Comparison of ENCODE assay signal across 23 cellular contexts in genomic region chr3:65576228-65576627, GRCh38.
DNase-seq lines count a peak whose midpoint lies in the region; ATAC-seq, FAIRE-seq and TF ChIP-seq lines count a peak whose summit lies in the region.
"Had no signal": no experiment of that assay in that cellular context is flagged by ENCODE, and none has a peak within 500 bp of the region (broad histone marks: within the 10 kb centered on the region; RNA-seq: fewer than 3 reads in every experiment).

No MANE protein-coding gene starts in this region.

- no peak overlapping the region for H4K91ac ChIP-seq in H1 (replicated peaks; ENCODE audit: insufficient read length, low read length)

- H3K9me3 ChIP-seq in breast epithelium (peaks cover 0 to 4% of the 10 kb centered on the region in 2 donors), RWPE2 (ENCODE audit: severe bottlenecking) (no peaks in the 10 kb centered on the region), H1 (ENCODE audit: insufficient read depth in 2 of 2, low read depth in 1 of 2, low read length in 1 of 2) (no peaks in the 10 kb centered on the region), smooth muscle cell (replicated peaks; ENCODE audit: low read depth) (no peaks in the 10 kb centered on the region)

- 88% methylated on average over 6 of the region's 6 CpGs; no CpG with 5 or more reads in 1 of the 2 experiments for WGBS in H1 (ENCODE audit: extremely low coverage in 1 of 2, insufficient coverage in 1 of 2, insufficient read length in 1 of 2, insufficient replicate concordance in 2 of 2, low coverage in 1 of 2, low lambda C conversion rate in 2 of 2, missing lambda C conversion rate in 1 of 2), 2 experiments
- WGBS in smooth muscle cell (ENCODE audit: low lambda C conversion rate) = 88% methylated on average over 6 of the region's 6 CpGs

- H2BK5ac ChIP-seq in H1 (ENCODE audit: low read depth, low read length) = no peak overlapping the region

- BruUV-seq in MCF 10A (replicated peaks; lab: Mats Ljungman, UMichigan) = no TSS peak

- H2BK20ac ChIP-seq in H1 (ENCODE audit: low read length) = no peak overlapping the region

- ATAC-seq in RWPE2 (ENCODE audit: low read depth) = no peak

- H3K14ac ChIP-seq in H1 (ENCODE audit: insufficient read length) = no peak overlapping the region

- H2BK120ac ChIP-seq in H1 (replicated peaks; ENCODE audit: low read depth, low read length) = no peak overlapping the region

- H3K27ac Mint-ChIP-seq in MCF 10A (ENCODE audit: low read depth, unreplicated experiment) = peak overlapping the region; percentile 66
- H3K27ac Mint-ChIP-seq: CD8-positive, alpha-beta memory T cell had no signal

- no peaks in the 10 kb centered on the region for H3K27me3 ChIP-seq in breast epithelium
- no peaks in the 10 kb centered on the region for H3K27me3 ChIP-seq in RWPE2 (ENCODE audit: insufficient read depth, poor library complexity, severe bottlenecking)
- H3K27me3 ChIP-seq in H1 (replicated peaks in 1 of 4; ENCODE audit: control insufficient read depth in 3 of 4, extremely low read depth in 1 of 4, insufficient read depth in 3 of 4, low read length in 3 of 4) = no peaks in the 10 kb centered on the region
- no peaks in the 10 kb centered on the region for H3K27me3 ChIP-seq in smooth muscle cell (ENCODE audit: low read depth)

- POLR2A ChIA-PET in MCF 10A (lab: Yijun Ruan, JAX) (interaction anchor here (0.6 to 1.1 kb wide), 4 partner anchors 8 to 890 kb away, joined by 3 to 4 read pairs (median 4); no protein-coding TSS in a partner anchor), H1 (lab: Charles Lee; ENCODE audit: partially characterized antibody) (interaction anchor here (0.8 to 2.1 kb wide), 5 partner anchors 11 to 21 kb away, joined by 3 to 6 read pairs (median 4); no protein-coding TSS in a partner anchor)

- H3K4me3 ChIP-seq in breast epithelium (no peak overlapping the region), RWPE2 (ENCODE audit: severe bottlenecking) (no peak overlapping the region), H1 (ENCODE audit: extremely low read depth in 1 of 4, insufficient read depth in 2 of 4, low read depth in 3 of 4, low read length in 4 of 4) (no peak overlapping the region), smooth muscle cell (no peak overlapping the region)

- no peak overlapping the region for H3K56ac ChIP-seq in H1 (replicated peaks; ENCODE audit: insufficient read length, low read depth, low read length)

- H3K27ac ChIP-seq in breast epithelium = no peak overlapping the region
- peak overlapping the region; percentile 61 for H3K27ac ChIP-seq in RWPE2 (ENCODE audit: poor library complexity, severe bottlenecking)
- H3K27ac ChIP-seq in H1 (ENCODE audit: low read depth, low read length) = no peak overlapping the region
- H3K27ac ChIP-seq in smooth muscle cell (ENCODE audit: low read depth) = peak overlapping the region; percentile 43
- H3K27ac ChIP-seq: 22Rv1, C4-2B had no signal

- TF ChIP-seq CTCF in MCF 10A (IDR thresholded peaks at IDR 0.05; ENCODE audit: unreplicated experiment) (no peak), breast epithelium (IDR thresholded peaks at IDR 0.05) (no peak), RWPE2 (IDR thresholded peaks at IDR 0.05; ENCODE audit: poor library complexity, severe bottlenecking) (no peak), H1 (IDR thresholded peaks at IDR 0.05; ENCODE audit: control extremely low read depth in 1 of 3, insufficient read depth in 1 of 3, low read depth in 1 of 3, low read length in 3 of 3) (no peak), smooth muscle cell (IDR thresholded peaks at IDR 0.05; ENCODE audit: borderline replicate concordance, insufficient read depth, poor library complexity, severe bottlenecking) (no peak)

- H3K4me2 ChIP-seq in H1 (ENCODE audit: insufficient read depth in 1 of 2, low read depth in 2 of 2, low read length in 2 of 2) = no peak overlapping the region
- no peak overlapping the region for H3K4me2 ChIP-seq in smooth muscle cell

- H3K23me2 ChIP-seq in H1 (ENCODE audit: low read depth, low read length) = no peaks in the 10 kb centered on the region

- H3F3A ChIP-seq in smooth muscle cell (ENCODE audit: low read depth) = no peaks in the 10 kb centered on the region

- H4K20me1 ChIP-seq in H1 (replicated peaks in 1 of 2; ENCODE audit: control insufficient read depth in 1 of 2, insufficient read depth in 2 of 2, low read length in 2 of 2) (peaks cover 2 to 10% of the 10 kb centered on the region in 2 experiments), smooth muscle cell (ENCODE audit: low read depth) (peaks cover 40% of the 10 kb centered on the region)

- H2AFZ ChIP-seq in H1 (ENCODE audit: low read length) = no peak overlapping the region
- H2AFZ ChIP-seq in smooth muscle cell (ENCODE audit: low read depth) = no peak overlapping the region

- H3K9me3 Mint-ChIP-seq in MCF 10A (ENCODE audit: unreplicated experiment) = peaks cover under 1% of the 10 kb centered on the region

- no peak overlapping the region for H2AK5ac ChIP-seq in H1 (ENCODE audit: low read depth, low read length)

- no peak for TF ChIP-seq EP300 in H1 (IDR thresholded peaks at IDR 0.05; ENCODE audit: borderline replicate concordance in 1 of 2, low read depth in 2 of 2, low read length in 2 of 2)

- H3K9ac ChIP-seq in H1 (replicated peaks in 1 of 4; ENCODE audit: extremely low read depth in 1 of 4, low read depth in 3 of 4, low read length in 3 of 4) (no peak overlapping the region), smooth muscle cell (ENCODE audit: low read depth) (no peak overlapping the region)

- peaks cover 30% of the 10 kb centered on the region for H3K4me1 Mint-ChIP-seq in MCF 10A (ENCODE audit: insufficient read depth, unreplicated experiment)
- H3K4me1 Mint-ChIP-seq: CD8-positive, alpha-beta memory T cell had no signal

- H3K18ac ChIP-seq in H1 (ENCODE audit: extremely low read depth, low read length) = no peak overlapping the region

- H4K5ac ChIP-seq in H1 (ENCODE audit: insufficient read length, low read depth, low read length) = no peak overlapping the region

- H3K36me3 Mint-ChIP-seq in MCF 10A (ENCODE audit: insufficient read depth, unreplicated experiment) = peaks cover 6% of the 10 kb centered on the region
- H3K36me3 Mint-ChIP-seq: CD8-positive, alpha-beta memory T cell had no signal

- H3K79me1 ChIP-seq in H1 (ENCODE audit: low read depth, low read length) = peaks cover 10% of the 10 kb centered on the region; the same call in 1 of the 2 replicates

- H3K4me3 Mint-ChIP-seq in MCF 10A (ENCODE audit: unreplicated experiment) = no peak overlapping the region
- H3K4me3 Mint-ChIP-seq: CD8-positive, alpha-beta memory T cell; H9 had no signal

- H4K8ac ChIP-seq in H1 (ENCODE audit: extremely low read depth, insufficient read depth, low read length) = no peak overlapping the region

- CTCF ChIA-PET in MCF 10A (lab: Yijun Ruan, JAX) (no interaction called here), H1 (lab: Charles Lee; ENCODE audit: partially characterized antibody) (interaction anchor here (0.6 to 2.6 kb wide), 9 partner anchors 9 to 207 kb away, joined by 3 to 8 read pairs (median 3); no protein-coding TSS in a partner anchor)

- no peak for TF ChIP-seq RAD21 in H1 (IDR thresholded peaks at IDR 0.05 in 1 of 2, conservative IDR thresholded peaks at IDR 0.05 in 1 of 2; ENCODE audit: low read depth in 2 of 2, low read length in 2 of 2)

- no peak for TF ChIP-seq POLR2A in breast epithelium (IDR thresholded peaks at IDR 0.05)
- no peak for TF ChIP-seq POLR2A in H1 (IDR thresholded peaks at IDR 0.05; ENCODE audit: control extremely low read depth in 1 of 2, low read depth in 2 of 2, low read length in 2 of 2)

- H2BK15ac ChIP-seq in H1 (ENCODE audit: low read length) = no peak overlapping the region

- H3K4me1 ChIP-seq in breast epithelium (no peaks in the 10 kb centered on the region), RWPE2 (ENCODE audit: insufficient read depth, poor library complexity, severe bottlenecking) (peaks cover 34% of the 10 kb centered on the region), H1 (replicated peaks in 1 of 4; ENCODE audit: control insufficient read depth in 3 of 4, insufficient read depth in 4 of 4, low read length in 3 of 4) (peaks cover 0 to 2% (median 0%) of the 10 kb centered on the region in 4 experiments; a peak in 2 of 7 replicates), smooth muscle cell (ENCODE audit: low read depth) (peaks cover 5% of the 10 kb centered on the region)

- H3K4ac ChIP-seq in H1 (replicated peaks; ENCODE audit: insufficient read length, low read depth, low read length) = no peak overlapping the region

- no peaks in the 10 kb centered on the region for H3K27me3 Mint-ChIP-seq in MCF 10A (ENCODE audit: insufficient read depth, unreplicated experiment)
- H3K27me3 Mint-ChIP-seq: CD8-positive, alpha-beta memory T cell had no signal

- H3K79me2 ChIP-seq in H1 (ENCODE audit: control insufficient read depth in 1 of 2, insufficient read depth in 2 of 2, low read length in 2 of 2) (peaks cover 3 to 94% of the 10 kb centered on the region in 2 experiments; a peak in 3 of 4 replicates), smooth muscle cell (ENCODE audit: low read depth) (no peaks in the 10 kb centered on the region)

- no peaks in the 10 kb centered on the region for H3K36me3 ChIP-seq in breast epithelium
- H3K36me3 ChIP-seq in RWPE2 (ENCODE audit: low read depth) = no peaks in the 10 kb centered on the region
- no peaks in the 10 kb centered on the region for H3K36me3 ChIP-seq in H1 (ENCODE audit: control insufficient read depth in 2 of 4, insufficient read depth in 4 of 4, low read length in 3 of 4)
- no peaks in the 10 kb centered on the region for H3K36me3 ChIP-seq in smooth muscle cell (ENCODE audit: low read depth)

- no peak for DNase-seq in MCF 10A (ENCODE audit: unreplicated experiment)
- DNase-seq in breast epithelium (ENCODE audit: low spot score in 2 of 2) = no peak
- DNase-seq in RWPE2 (ENCODE audit: low spot score) = no peak
- DNase-seq in H1 (ENCODE audit: low read depth in 1 of 2, low spot score in 2 of 2) = no peak
- no peak for DNase-seq in smooth muscle cell (lab: John Stamatoyannopoulos, UW; ENCODE audit: unreplicated experiment)
- no peak for DNase-seq in NAMALWA (ENCODE audit: low spot score)
- no peak for DNase-seq in AG20443 (ENCODE audit: low spot score)
- no peak for DNase-seq in GM19238 (ENCODE audit: insufficient read length, low spot score)
- DNase-seq: Calu3; CD8-positive, alpha-beta memory T cell; GF-D8; H9; KBM-7; NCI-H1092 treated with DMSO at 0.1 percent for 48 hours; NCI-H2029 treated with DMSO at 0.1 percent for 48 hours; NCI-H2171; NCI-H345; NCI-H524; NCI-H774 had no signal

- peak; percentile 72 for FAIRE-seq in H1 (lab: Jason Lieb, UNC)
- FAIRE-seq: GM19239, RCC 7860 had no signal

- no peak overlapping the region for H3K23ac ChIP-seq in H1 (ENCODE audit: insufficient read length)

- intact Hi-C loops in MCF 10A (cut with micrococcal nuclease) = loop anchor here (5.0 kb wide), 1 partner anchor 96 kb away; no protein-coding TSS in a partner anchor
- intact Hi-C loops in breast epithelium (cut with DNase I; ENCODE audit: low total_unique reads) = loop anchor here (5.0 kb wide), 1 partner anchor 469 kb away; no protein-coding TSS in a partner anchor

- H2BK12ac ChIP-seq in H1 (ENCODE audit: low read depth, low read length) = no peak overlapping the region

TF ChIP-seq in H1, 55 proteins besides CTCF, POLR2A, EP300 and RAD21 (continues in another document):
- peak; percentile 16; the same call in 1 of the 2 replicates for TF ChIP-seq SRF (IDR thresholded peaks at IDR 0.05; ENCODE audit: low read depth, low read length)

Comparison
In these comparisons a context has a peak if more than half of its experiments do, and no peak if none do; other contexts are left out.
1. H3K27ac ChIP-seq: peak in RWPE2 (single experiment) and smooth muscle cell (single experiment); none in breast epithelium (0 of 2) and H1 (single experiment).